8 cellular contexts compared by ENCODE assay signal in genomic region chr17:37373530-37374159, GRCh38. TPM values are rescaled to one million over a fixed set of nuclear protein-coding genes. Genes with fewer than 3 reads are reported as not detected.
DNase-seq lines count a peak whose midpoint lies in the region; ATAC-seq and TF ChIP-seq lines count a peak whose summit lies in the region.

No MANE protein-coding gene starts in this region.

- H3K4me2 ChIP-seq in SK-N-SH = no peak overlapping the region

- H3K27me3 ChIP-seq in BE2C (no peaks in the 10 kb centered on the region), SK-N-SH (ENCODE audit: insufficient read depth) (no peaks in the 10 kb centered on the region)

- no peak for TF ChIP-seq EP300 in SK-N-SH (IDR thresholded peaks at IDR 0.05; ENCODE audit: borderline replicate concordance in 1 of 2, low read depth in 1 of 2, low read length in 1 of 2)

- H2AFZ ChIP-seq in SK-N-SH (ENCODE audit: low read depth) = peak overlapping the region; percentile 36; the same call in 1 of the 2 replicates

- H3K27me3 Mint-ChIP-seq in activated naive CD4-positive, alpha-beta T cell treated with anti-CD3 and anti-CD28 coated beads, Interleukin-2, amount 10 ng/mL, durations not matched to agents 7 days and 5 days = peaks cover 5% of the 10 kb centered on the region
- H3K27me3 Mint-ChIP-seq in progenitor cell of endocrine pancreas = no peaks in the 10 kb centered on the region

- H3K9ac ChIP-seq in SK-N-SH = no peak overlapping the region

- H3K36me3 Mint-ChIP-seq in activated naive CD4-positive, alpha-beta T cell treated with anti-CD3 and anti-CD28 coated beads, Interleukin-2, amount 10 ng/mL, durations not matched to agents 7 days and 5 days = no peaks in the 10 kb centered on the region
- no peaks in the 10 kb centered on the region for H3K36me3 Mint-ChIP-seq in progenitor cell of endocrine pancreas (ENCODE audit: insufficient read depth)

- H3K4me1 ChIP-seq in BE2C (no peaks in the 10 kb centered on the region; the same call in 1 of the 2 replicates), SK-N-SH (ENCODE audit: control insufficient read depth in 1 of 2, insufficient read depth in 2 of 2, low read depth in 1 of 2, low read length in 1 of 2) (no peaks in the 10 kb centered on the region)

- H3K36me3 ChIP-seq in BE2C = no peaks in the 10 kb centered on the region; the same call in 1 of the 2 replicates
- no peaks in the 10 kb centered on the region for H3K36me3 ChIP-seq in SK-N-SH (replicated peaks in 1 of 2; ENCODE audit: control insufficient read depth in 1 of 2, insufficient read depth in 2 of 2, low read length in 1 of 2)

- WGBS in SK-N-SH (ENCODE audit: low lambda C conversion rate) = 30% methylated on average over 4 of the region's 4 CpGs

- no peaks in the 10 kb centered on the region for H3K79me2 ChIP-seq in SK-N-SH (ENCODE audit: insufficient read depth)

- H3K27ac Mint-ChIP-seq in activated naive CD4-positive, alpha-beta T cell treated with anti-CD3 and anti-CD28 coated beads, Interleukin-2, amount 10 ng/mL, durations not matched to agents 7 days and 5 days = no peak overlapping the region
- peak overlapping the region; percentile 56 for H3K27ac Mint-ChIP-seq in progenitor cell of endocrine pancreas

- no peak overlapping the region for H3K4me3 ChIP-seq in BE2C (ENCODE audit: low read depth, low read length)
- peak overlapping the region in 1 of 2 experiments; percentile 28; a peak in 1 of 4 replicates for H3K4me3 ChIP-seq in SK-N-SH (ENCODE audit: low read depth in 2 of 2, low read length in 1 of 2)

- no peaks in the 10 kb centered on the region for H3K9me3 ChIP-seq in BE2C
- no peaks in the 10 kb centered on the region for H3K9me3 ChIP-seq in SK-N-SH

- peak; percentile 100 for TF ChIP-seq CTCF in BE2C (IDR thresholded peaks at IDR 0.05; ENCODE audit: low read depth, low read length)
- TF ChIP-seq CTCF in SK-N-SH (IDR thresholded peaks at IDR 0.05) = peak; percentile 98
- TF ChIP-seq CTCF in progenitor cell of endocrine pancreas (IDR thresholded peaks at IDR 0.05; ENCODE audit: unreplicated experiment) = peak; percentile 95

- peak; percentile 81 for ATAC-seq in GM21447 (IDR thresholded peaks at IDR 0.05; ENCODE audit: unreplicated experiment)

- H3K9me3 Mint-ChIP-seq in activated naive CD4-positive, alpha-beta T cell treated with anti-CD3 and anti-CD28 coated beads, Interleukin-2, amount 10 ng/mL, durations not matched to agents 7 days and 5 days = no peaks in the 10 kb centered on the region
- H3K9me3 Mint-ChIP-seq in progenitor cell of endocrine pancreas (ENCODE audit: low read depth) = no peaks in the 10 kb centered on the region

- peaks cover 8% of the 10 kb centered on the region for H3F3A ChIP-seq in SK-N-SH (replicated peaks; ENCODE audit: insufficient read depth)

- CTCF ChIA-PET in SK-N-SH (lab: Yijun Ruan, JAX) = interaction anchor here (0.5 to 6.7 kb wide), 67 partner anchors 9 to 1955 kb away, joined by 3 to 101 read pairs (median 4); partner anchors contain the start of genes ACACA, SYNRG and TADA2A
- CTCF ChIA-PET in activated naive CD4-positive, alpha-beta T cell treated with anti-CD3 and anti-CD28 coated beads, Interleukin-2, amount 10 ng/mL, durations not matched to agents 7 days and 5 days (lab: Charles Lee) = interaction anchor here (0.6 to 2.4 kb wide), 31 partner anchors 9 to 771 kb away, joined by 3 to 24 read pairs (median 4); partner anchors contain the start of genes ACACA and TADA2A

- DNase-seq in BE2C = peak; percentile 74
- peak; percentile 90 for DNase-seq in NCI-H1436 (lab: John Stamatoyannopoulos, UW)
- peak; percentile 74 for DNase-seq in SK-N-SH
- peak; percentile 82 for DNase-seq in activated naive CD4-positive, alpha-beta T cell treated with anti-CD3 and anti-CD28 coated beads, Interleukin-2, amount 10 ng/mL, durations not matched to agents 7 days and 5 days
- peak; percentile 87 for DNase-seq in glomerular visceral epithelial cell (ENCODE audit: extremely low spot score)
- DNase-seq in progenitor cell of endocrine pancreas (ENCODE audit: low spot score, unreplicated experiment) = peak; percentile 35
- no peak for DNase-seq in 8988T

- no peaks in the 10 kb centered on the region for H3K9me2 ChIP-seq in SK-N-SH

- peak; percentile 99 for TF ChIP-seq RAD21 in SK-N-SH (IDR thresholded peaks at IDR 0.05; ENCODE audit: low read length)

- peaks cover 6% of the 10 kb centered on the region for H3K4me1 Mint-ChIP-seq in activated naive CD4-positive, alpha-beta T cell treated with anti-CD3 and anti-CD28 coated beads, Interleukin-2, amount 10 ng/mL, durations not matched to agents 7 days and 5 days
- H3K4me1 Mint-ChIP-seq in progenitor cell of endocrine pancreas (ENCODE audit: low read depth) = no peaks in the 10 kb centered on the region

- no peaks in the 10 kb centered on the region for H4K20me1 ChIP-seq in SK-N-SH (ENCODE audit: insufficient read depth)

- H3K27ac ChIP-seq in SK-N-SH (ENCODE audit: low read depth in 2 of 2, low read length in 1 of 2) = no peak overlapping the region

- no peak overlapping the region for H3K4me3 Mint-ChIP-seq in activated naive CD4-positive, alpha-beta T cell treated with anti-CD3 and anti-CD28 coated beads, Interleukin-2, amount 10 ng/mL, durations not matched to agents 7 days and 5 days
- H3K4me3 Mint-ChIP-seq in progenitor cell of endocrine pancreas (ENCODE audit: low read depth) = no peak overlapping the region

- POLR2A ChIA-PET in SK-N-SH (lab: Yijun Ruan, JAX) = no interaction called here

TF ChIP-seq in SK-N-SH, 30 proteins besides CTCF, POLR2A, EP300 and RAD21 (continues in another document):
- TF ChIP-seq POLR2AphosphoS5 (IDR thresholded peaks at IDR 0.05; ENCODE audit: low read depth, low read length) (no peak), EZH2phosphoT487 (IDR thresholded peaks at IDR 0.05; ENCODE audit: borderline replicate concordance, low read depth) (no peak), TEAD4 (IDR thresholded peaks at IDR 0.05; ENCODE audit: borderline replicate concordance, insufficient read depth) (no peak), USF2 (IDR thresholded peaks at IDR 0.05; ENCODE audit: borderline replicate concordance, low read depth, low read length) (no peak), MXI1 (IDR thresholded peaks at IDR 0.05; ENCODE audit: low read depth, low read length) (no peak), JUND (IDR thresholded peaks at IDR 0.05) (no peak), NRF1 (IDR thresholded peaks at IDR 0.05; ENCODE audit: low read depth, low read length) (no peak), TAF1 (IDR thresholded peaks at IDR 0.05; ENCODE audit: borderline replicate concordance, low read depth, low read length) (no peak), ELF1 (IDR thresholded peaks at IDR 0.05) (no peak), NFIC (IDR thresholded peaks at IDR 0.05; ENCODE audit: borderline replicate concordance) (no peak), SMC3 (IDR thresholded peaks at IDR 0.05; ENCODE audit: low read depth, low read length) (peak; percentile 94), YY1 (IDR thresholded peaks at IDR 0.05; ENCODE audit: low read depth) (no peak), USF1 (IDR thresholded peaks at IDR 0.05; ENCODE audit: borderline replicate concordance, low read depth) (no peak), TCF12 (IDR thresholded peaks at IDR 0.05) (no peak)
- TF ChIP-seq, protein P1, sequence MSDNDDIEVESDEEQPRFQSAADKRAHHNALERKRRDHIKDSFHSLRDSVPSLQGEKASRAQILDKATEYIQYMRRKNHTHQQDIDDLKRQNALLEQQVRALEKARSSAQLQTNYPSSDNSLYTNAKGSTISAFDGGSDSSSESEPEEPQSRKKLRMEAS (IDR thresholded peaks at IDR 0.05; ENCODE audit: low read depth) = 0 out of 2 replicates have a peak, but pooled peaks have one; percentile 30

RNA-seq across cellular contexts. Expression of gene C17orf78, which starts 2.1 kb away (rescaled TPM):
- not detected for polyA plus RNA-seq in BE2C (2012; ENCODE audit: insufficient read depth, insufficient read length, low read depth)
- not detected in 2 replicates for polyA plus RNA-seq in SK-N-SH (2012; rRNA removed)
- polyA plus RNA-seq in SK-N-SH (2012; cell fraction: cytosol; rRNA removed) = not detected in 2 replicates
- polyA plus RNA-seq in SK-N-SH (2012; cell fraction: nucleus; rRNA removed) = not detected in 2 replicates
- total RNA-seq in progenitor cell of endocrine pancreas = not detected in 2 replicates

RNA-seq across cellular contexts. Expression of gene ACACA, which starts 33.0 kb away (rescaled TPM):
- polyA plus RNA-seq in BE2C (2012; ENCODE audit: insufficient read depth, insufficient read length, low read depth) = 34.2 TPM
- 27.2 and 33.7 TPM in 2 replicates for polyA plus RNA-seq in SK-N-SH (2012; rRNA removed)
- polyA plus RNA-seq in SK-N-SH (2012; cell fraction: cytosol; rRNA removed) = 24.0 and 27.7 TPM in 2 replicates
- 36.5 and 55.0 TPM in 2 replicates for polyA plus RNA-seq in SK-N-SH (2012; cell fraction: nucleus; rRNA removed)
- 105 and 111 TPM in 2 replicates for total RNA-seq in progenitor cell of endocrine pancreas

RNA-seq across cellular contexts. Expression of gene TADA2A, which starts 33.0 kb away (rescaled TPM):
- 25.0 TPM for polyA plus RNA-seq in BE2C (2012; ENCODE audit: insufficient read depth, insufficient read length, low read depth)
- polyA plus RNA-seq in SK-N-SH (2012; rRNA removed) = 9.7 and 11.7 TPM in 2 replicates
- 7.4 and 8.1 TPM in 2 replicates for polyA plus RNA-seq in SK-N-SH (2012; cell fraction: cytosol; rRNA removed)
- 16.4 and 27.5 TPM in 2 replicates for polyA plus RNA-seq in SK-N-SH (2012; cell fraction: nucleus; rRNA removed)
- 31.2 and 31.5 TPM in 2 replicates for total RNA-seq in progenitor cell of endocrine pancreas
